1 cellular context compared by ENCODE assay signal in genomic region chr15:89575146-89575655, GRCh38.
TF ChIP-seq lines count a peak whose summit lies in the region.

A gene with protein sequence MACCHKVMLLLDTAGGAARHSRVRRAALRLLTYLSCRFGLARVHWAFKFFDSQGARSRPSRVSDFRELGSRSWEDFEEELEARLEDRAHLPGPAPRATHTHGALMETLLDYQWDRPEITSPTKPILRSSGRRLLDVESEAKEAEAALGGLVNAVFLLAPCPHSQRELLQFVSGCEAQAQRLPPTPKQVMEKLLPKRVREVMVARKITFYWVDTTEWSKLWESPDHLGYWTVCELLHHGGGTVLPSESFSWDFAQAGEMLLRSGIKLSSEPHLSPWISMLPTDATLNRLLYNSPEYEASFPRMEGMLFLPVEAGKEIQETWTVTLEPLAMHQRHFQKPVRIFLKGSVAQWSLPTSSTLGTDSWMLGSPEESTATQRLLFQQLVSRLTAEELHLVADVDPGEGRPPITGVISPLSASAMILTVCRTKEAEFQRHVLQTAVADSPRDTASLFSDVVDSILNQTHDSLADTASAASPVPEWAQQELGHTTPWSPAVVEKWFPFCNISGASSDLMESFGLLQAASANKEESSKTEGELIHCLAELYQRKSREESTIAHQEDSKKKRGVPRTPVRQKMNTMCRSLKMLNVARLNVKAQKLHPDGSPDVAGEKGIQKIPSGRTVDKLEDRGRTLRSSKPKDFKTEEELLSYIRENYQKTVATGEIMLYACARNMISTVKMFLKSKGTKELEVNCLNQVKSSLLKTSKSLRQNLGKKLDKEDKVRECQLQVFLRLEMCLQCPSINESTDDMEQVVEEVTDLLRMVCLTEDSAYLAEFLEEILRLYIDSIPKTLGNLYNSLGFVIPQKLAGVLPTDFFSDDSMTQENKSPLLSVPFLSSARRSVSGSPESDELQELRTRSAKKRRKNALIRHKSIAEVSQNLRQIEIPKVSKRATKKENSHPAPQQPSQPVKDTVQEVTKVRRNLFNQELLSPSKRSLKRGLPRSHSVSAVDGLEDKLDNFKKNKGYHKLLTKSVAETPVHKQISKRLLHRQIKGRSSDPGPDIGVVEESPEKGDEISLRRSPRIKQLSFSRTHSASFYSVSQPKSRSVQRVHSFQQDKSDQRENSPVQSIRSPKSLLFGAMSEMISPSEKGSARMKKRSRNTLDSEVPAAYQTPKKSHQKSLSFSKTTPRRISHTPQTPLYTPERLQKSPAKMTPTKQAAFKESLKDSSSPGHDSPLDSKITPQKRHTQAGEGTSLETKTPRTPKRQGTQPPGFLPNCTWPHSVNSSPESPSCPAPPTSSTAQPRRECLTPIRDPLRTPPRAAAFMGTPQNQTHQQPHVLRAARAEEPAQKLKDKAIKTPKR (N-terminal part only) (plus strand): TSS chr15:89575469. CDS start chr15:89575587, 118 bp downstream.

TF ChIP-seq in K562, 482 proteins besides CTCF, POLR2A, EP300 and RAD21 (continued from another document):
- no peak for TF ChIP-seq RNF219 (CRISPR knock-in tag; IDR thresholded peaks at IDR 0.05)
- no peak for TF ChIP-seq CHD1 (IDR thresholded peaks at IDR 0.05; ENCODE audit: low read length)
- TF ChIP-seq RUNX1 (IDR thresholded peaks at IDR 0.05; ENCODE audit: low read depth), result no peak
- TF ChIP-seq FOXM1 (IDR thresholded peaks at IDR 0.05; ENCODE audit: low read depth), result peak; percentile 98
- peak; percentile 55; the same call in 1 of the 2 replicates for TF ChIP-seq FOXM1 (CRISPR knock-in tag; IDR thresholded peaks at IDR 0.05; ENCODE audit: low read depth)
- 0 out of 2 replicates have a peak, but pooled peaks have one; percentile 25 for TF ChIP-seq XRCC5 (IDR thresholded peaks at IDR 0.05; ENCODE audit: low read depth, low read length)
- TF ChIP-seq GABPB2 (CRISPR knock-in tag; conservative IDR thresholded peaks at IDR 0.05), result no peak
- peak in 2 of 3 experiments; percentile 6 to 68 for TF ChIP-seq YY1 (IDR thresholded peaks at IDR 0.05; ENCODE audit: borderline replicate concordance in 1 of 3, control insufficient read depth in 1 of 3, extremely low read depth in 1 of 3, insufficient read depth in 3 of 3, insufficient read length in 1 of 3, insufficient replicate concordance in 2 of 3, low read depth in 1 of 3, low read length in 2 of 3)
- TF ChIP-seq, protein P1, sequence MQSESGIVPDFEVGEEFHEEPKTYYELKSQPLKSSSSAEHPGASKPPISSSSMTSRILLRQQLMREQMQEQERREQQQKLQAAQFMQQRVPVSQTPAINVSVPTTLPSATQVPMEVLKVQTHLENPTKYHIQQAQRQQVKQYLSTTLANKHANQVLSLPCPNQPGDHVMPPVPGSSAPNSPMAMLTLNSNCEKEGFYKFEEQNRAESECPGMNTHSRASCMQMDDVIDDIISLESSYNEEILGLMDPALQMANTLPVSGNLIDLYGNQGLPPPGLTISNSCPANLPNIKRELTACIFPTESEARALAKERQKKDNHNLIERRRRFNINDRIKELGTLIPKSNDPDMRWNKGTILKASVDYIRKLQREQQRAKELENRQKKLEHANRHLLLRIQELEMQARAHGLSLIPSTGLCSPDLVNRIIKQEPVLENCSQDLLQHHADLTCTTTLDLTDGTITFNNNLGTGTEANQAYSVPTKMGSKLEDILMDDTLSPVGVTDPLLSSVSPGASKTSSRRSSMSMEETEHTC (IDR thresholded peaks at IDR 0.05), result no peak
- no peak for TF ChIP-seq ETS2 (tag; IDR thresholded peaks at IDR 0.05; ENCODE audit: borderline replicate concordance, poor library complexity, severe bottlenecking)
- peak; percentile 95 for TF ChIP-seq CC2D1A (IDR thresholded peaks at IDR 0.05)
- TF ChIP-seq, protein P2, sequence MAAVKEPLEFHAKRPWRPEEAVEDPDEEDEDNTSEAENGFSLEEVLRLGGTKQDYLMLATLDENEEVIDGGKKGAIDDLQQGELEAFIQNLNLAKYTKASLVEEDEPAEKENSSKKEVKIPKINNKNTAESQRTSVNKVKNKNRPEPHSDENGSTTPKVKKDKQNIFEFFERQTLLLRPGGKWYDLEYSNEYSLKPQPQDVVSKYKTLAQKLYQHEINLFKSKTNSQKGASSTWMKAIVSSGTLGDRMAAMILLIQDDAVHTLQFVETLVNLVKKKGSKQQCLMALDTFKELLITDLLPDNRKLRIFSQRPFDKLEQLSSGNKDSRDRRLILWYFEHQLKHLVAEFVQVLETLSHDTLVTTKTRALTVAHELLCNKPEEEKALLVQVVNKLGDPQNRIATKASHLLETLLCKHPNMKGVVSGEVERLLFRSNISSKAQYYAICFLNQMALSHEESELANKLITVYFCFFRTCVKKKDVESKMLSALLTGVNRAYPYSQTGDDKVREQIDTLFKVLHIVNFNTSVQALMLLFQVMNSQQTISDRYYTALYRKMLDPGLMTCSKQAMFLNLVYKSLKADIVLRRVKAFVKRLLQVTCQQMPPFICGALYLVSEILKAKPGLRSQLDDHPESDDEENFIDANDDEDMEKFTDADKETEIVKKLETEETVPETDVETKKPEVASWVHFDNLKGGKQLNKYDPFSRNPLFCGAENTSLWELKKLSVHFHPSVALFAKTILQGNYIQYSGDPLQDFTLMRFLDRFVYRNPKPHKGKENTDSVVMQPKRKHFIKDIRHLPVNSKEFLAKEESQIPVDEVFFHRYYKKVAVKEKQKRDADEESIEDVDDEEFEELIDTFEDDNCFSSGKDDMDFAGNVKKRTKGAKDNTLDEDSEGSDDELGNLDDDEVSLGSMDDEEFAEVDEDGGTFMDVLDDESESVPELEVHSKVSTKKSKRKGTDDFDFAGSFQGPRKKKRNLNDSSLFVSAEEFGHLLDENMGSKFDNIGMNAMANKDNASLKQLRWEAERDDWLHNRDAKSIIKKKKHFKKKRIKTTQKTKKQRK (IDR thresholded peaks at IDR 0.05; ENCODE audit: borderline replicate concordance, low read depth, low read length), result peak; percentile 65; the same call in 1 of the 2 replicates
- no peak for TF ChIP-seq PHF21A (IDR thresholded peaks at IDR 0.05; ENCODE audit: borderline replicate concordance, low read depth)
- TF ChIP-seq ZNF584 (CRISPR knock-in tag; IDR thresholded peaks at IDR 0.05; ENCODE audit: low read depth), result no peak; the same call in 1 of the 2 replicates
- TF ChIP-seq EP400 (IDR thresholded peaks at IDR 0.05), result peak; percentile 95
- no peak for TF ChIP-seq NCOA2 (IDR thresholded peaks at IDR 0.05; ENCODE audit: partially characterized antibody in 2 of 2)
- TF ChIP-seq ZNF695 (CRISPR knock-in tag; IDR thresholded peaks at IDR 0.05), result no peak
- TF ChIP-seq FOXK1 (CRISPR knock-in tag; IDR thresholded peaks at IDR 0.05; ENCODE audit: borderline replicate concordance), result no peak
- no peak for TF ChIP-seq ZNF445 (CRISPR knock-in tag; IDR thresholded peaks at IDR 0.05; ENCODE audit: low read depth)
- TF ChIP-seq TAF1 (IDR thresholded peaks at IDR 0.05; ENCODE audit: control insufficient read depth, extremely low read depth, insufficient read depth, low read length, severe bottlenecking), result peak; percentile 81
- peak; percentile 89 for TF ChIP-seq SMAD1 (IDR thresholded peaks at IDR 0.05; ENCODE audit: low read depth, low read length, partially characterized antibody)
- TF ChIP-seq FOXA1 (IDR thresholded peaks at IDR 0.05; ENCODE audit: borderline replicate concordance), result no peak
